ENCODE assay signal across 21 cellular contexts in genomic region chr1:21492171-21492625, GRCh38. TPM values are rescaled to one million over a fixed set of nuclear protein-coding genes. Genes with fewer than 3 reads are reported as not detected.
"Had no signal": no experiment of that assay in that cellular context is flagged by ENCODE, and none has a peak within 500 bp of the region (broad histone marks: within the 10 kb centered on the region; RNA-seq: fewer than 3 reads in every experiment).

No MANE protein-coding gene starts in this region.

- FAIRE-seq: bronchial epithelial cell, endothelial cell of umbilical vein had no signal

- H3K27ac ChIP-seq: adrenal gland, esophagus squamous epithelium, ovary, psoas muscle, WERI-Rb-1 had no signal

- H3K27me3 ChIP-seq: adrenal gland, ovary had no signal

- H3K9me3 ChIP-seq: adrenal gland, esophagus squamous epithelium, ovary, psoas muscle had no signal

- H3K4me1 ChIP-seq: adrenal gland, psoas muscle had no signal

- H3K4me3 ChIP-seq: adrenal gland, esophagus squamous epithelium, ovary, psoas muscle had no signal

- H3K36me3 Mint-ChIP-seq: activated naive CD4-positive, alpha-beta T cell treated with anti-CD3 and anti-CD28 coated beads, Interleukin-2, amount 50 U/mL, for 24 hours; immature natural killer cell; naive thymus-derived CD8-positive, alpha-beta T cell had no signal

- H3K27ac Mint-ChIP-seq: activated naive CD4-positive, alpha-beta T cell treated with anti-CD3 and anti-CD28 coated beads, Interleukin-2, amount 50 U/mL, for 24 hours; immature natural killer cell; memory B cell; naive thymus-derived CD8-positive, alpha-beta T cell; stimulated activated naive CD8-positive, alpha-beta T cell treated with anti-CD3 and anti-CD28 coated beads, Interleukin-15, Interleukin-2, amounts not matched to agents 100 ng/mL and 50 ng/mL, for 24 hours had no signal

- ATAC-seq: naive thymus-derived CD8-positive, alpha-beta T cell; psoas muscle had no signal

- DNase-seq: activated CD4-positive, alpha-beta T cell treated with anti-CD3 and anti-CD28 coated beads for 1 hour; activated CD8-positive, alpha-beta memory T cell treated with anti-CD3 and anti-CD28 coated beads for 24 hours; activated gamma-delta T cell; effector CD4-positive, alpha-beta T cell; esophagus squamous epithelium; immature natural killer cell; kidney glomerular epithelial cell; left ventricle myocardium superior; naive thymus-derived CD8-positive, alpha-beta T cell; ovary; psoas muscle; right cardiac atrium; stimulated activated CD4-positive, alpha-beta T cell treated with anti-CD3 and anti-CD28 coated beads, Interleukin-2, amount 100 ng/mL, for 24 hours; trophoblast cell; WERI-Rb-1 had no signal

- H3K36me3 ChIP-seq: adrenal gland, esophagus squamous epithelium, ovary, WERI-Rb-1 had no signal

- H3K4me3 Mint-ChIP-seq: activated naive CD4-positive, alpha-beta T cell treated with anti-CD3 and anti-CD28 coated beads, Interleukin-2, amount 50 U/mL, for 24 hours; immature natural killer cell; memory B cell; naive thymus-derived CD8-positive, alpha-beta T cell; stimulated activated naive CD8-positive, alpha-beta T cell treated with anti-CD3 and anti-CD28 coated beads, Interleukin-15, Interleukin-2, amounts not matched to agents 100 ng/mL and 50 ng/mL, for 24 hours had no signal

- H3K9me3 Mint-ChIP-seq: activated naive CD4-positive, alpha-beta T cell treated with anti-CD3 and anti-CD28 coated beads, Interleukin-2, amount 50 U/mL, for 24 hours; immature natural killer cell; stimulated activated naive CD8-positive, alpha-beta T cell treated with anti-CD3 and anti-CD28 coated beads, Interleukin-15, Interleukin-2, amounts not matched to agents 100 ng/mL and 50 ng/mL, for 24 hours had no signal

RNA-seq across cellular contexts. Expression of gene ALPL, which starts 17.0 kb away (rescaled TPM):
- total RNA-seq: bronchial epithelial cell; naive thymus-derived CD8-positive, alpha-beta T cell had no signal
- polyA plus RNA-seq: immature natural killer cell; naive thymus-derived CD8-positive, alpha-beta T cell had no signal
